In the genomic region with DNA sequence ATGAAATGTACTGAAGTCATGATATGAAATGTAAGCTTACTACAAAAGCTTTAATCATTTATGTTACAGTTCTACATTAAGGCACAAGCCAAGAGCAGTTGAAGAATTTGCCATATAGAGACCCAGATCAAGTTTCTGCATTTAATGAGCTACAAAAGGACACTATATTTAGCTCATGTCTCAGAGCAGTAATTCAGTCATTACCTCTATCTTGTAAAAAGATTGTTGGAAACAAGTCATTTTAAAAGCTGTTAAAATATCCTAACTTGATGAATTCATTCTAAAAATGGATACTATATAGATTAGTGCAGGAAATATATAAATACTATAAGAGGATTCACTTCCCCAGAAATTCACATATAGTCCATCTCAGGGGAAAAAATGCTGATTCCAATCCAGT, we compare ENCODE assay signal across 31 cellular contexts.
"Had no signal": no experiment of that assay in that cellular context is flagged by ENCODE, and none has a peak within 500 bp of the region (broad histone marks: within the 10 kb centered on the region; RNA-seq: fewer than 3 reads in every experiment).

No MANE protein-coding gene starts in this region.

- ATAC-seq: activated CD4-positive, alpha-beta T cell treated with anti-CD3 and anti-CD28 coated beads for 36 hours; activated CD4-positive, CD25-positive, alpha-beta regulatory T cell treated with anti-CD3 and anti-CD28 coated beads, Interleukin-2, amount 50 U/mL, for 24 hours; activated CD8-positive, alpha-beta T cell treated with anti-CD3 and anti-CD28 coated beads for 36 hours; activated naive CD4-positive, alpha-beta T cell treated with anti-CD3 and anti-CD28 coated beads, Interleukin-2, amount 50 U/mL, for 72 hours; activated T-cell treated with anti-CD3 and anti-CD28 coated beads, Interleukin-2, amount 50 U/mL, for 4 hours; activated T-cell treated with anti-CD3 and anti-CD28 coated beads, Interleukin-2, amount 50 U/mL, for 72 hours; activated T-helper 17 cell treated with anti-CD3 and anti-CD28 coated beads, Interleukin-2, amount 50 U/mL, for 72 hours; body of pancreas; T-helper 17 cell; WTC11 had no signal

- DNase-seq: activated CD4-positive, alpha-beta memory T cell treated with anti-CD3 and anti-CD28 coated beads for 36 hours; activated CD4-positive, alpha-beta T cell treated with anti-CD3 and anti-CD28 coated beads for 1 hour; activated CD4-positive, alpha-beta T cell treated with anti-CD3 and anti-CD28 coated beads for 36 hours; activated CD4-positive, alpha-beta T cell treated with anti-CD3 and anti-CD28 coated beads for 48 hours; activated CD4-positive, alpha-beta T cell treated with anti-CD3 and anti-CD28 coated beads, Interleukin-2, amount 10 ng/mL, durations not matched to agents 7 days and 5 days; activated CD4-positive, CD25-positive, alpha-beta regulatory T cell; activated CD8-positive, alpha-beta memory T cell treated with anti-CD3 and anti-CD28 coated beads, Interleukin-2, amount 50 U/mL, for 4 hours; activated CD8-positive, alpha-beta T cell treated with anti-CD3 and anti-CD28 coated beads for 36 hours; activated effector memory CD4-positive, alpha-beta T cell treated with anti-CD3 and anti-CD28 coated beads, Interleukin-2, amount 50 U/mL, for 16 hours; activated gamma-delta T cell treated with Interleukin-2 at 50 U/mL for 16 hours; activated naive CD4-positive, alpha-beta T cell; activated naive CD4-positive, alpha-beta T cell treated with anti-CD3 and anti-CD28 coated beads for 36 hours; activated naive CD4-positive, alpha-beta T cell treated with anti-CD3 and anti-CD28 coated beads, Interleukin-2, amount 50 U/mL, for 16 hours; activated naive CD8-positive, alpha-beta T cell treated with anti-CD3 and anti-CD28 coated beads for 36 hours; activated T-cell treated with anti-CD3 and anti-CD28 coated beads for 4 hours; activated T-cell treated with anti-CD3 and anti-CD28 coated beads, Interleukin-2, amount 50 U/mL, for 1 hour; activated T-cell treated with anti-CD3 and anti-CD28 coated beads, Interleukin-2, amount 50 U/mL, for 4 hours; activated T-cell treated with anti-CD3 and anti-CD28 coated beads, Interleukin-2, amount 50 U/mL, for 72 hours; adrenal gland; amniotic stem cell; aorta; body of pancreas; brain microvascular endothelial cell; central memory CD4-positive, alpha-beta T cell; T-helper 17 cell; WERI-Rb-1 had no signal

- H3K9me3 ChIP-seq: adrenal gland, body of pancreas, breast epithelium had no signal

- H3K27ac ChIP-seq: adrenal gland, body of pancreas, brain microvascular endothelial cell, breast epithelium, WERI-Rb-1 had no signal

- H3K36me3 ChIP-seq: adrenal gland, brain microvascular endothelial cell, breast epithelium, WERI-Rb-1 had no signal

- H3K4me1 ChIP-seq: adrenal gland, body of pancreas, breast epithelium had no signal

- H3K4me3 ChIP-seq: adrenal gland, body of pancreas, breast epithelium had no signal
